Comparison of ENCODE assay signal across 1 cellular context in genomic region chr10:132878091-132878729, GRCh38.
TF ChIP-seq lines count a peak whose summit lies in the region.

No MANE protein-coding gene starts in this region.

TF ChIP-seq in WTC11, 78 proteins besides CTCF, POLR2A, EP300 and RAD21 (continued from another document):
- no peak for TF ChIP-seq PRDM15 (CRISPR knock-in tag; IDR thresholded peaks at IDR 0.05)
TF ChIP-seq in WTC11: peak in this region for 0.
